19 cellular contexts compared by ENCODE assay signal in the genomic region with DNA sequence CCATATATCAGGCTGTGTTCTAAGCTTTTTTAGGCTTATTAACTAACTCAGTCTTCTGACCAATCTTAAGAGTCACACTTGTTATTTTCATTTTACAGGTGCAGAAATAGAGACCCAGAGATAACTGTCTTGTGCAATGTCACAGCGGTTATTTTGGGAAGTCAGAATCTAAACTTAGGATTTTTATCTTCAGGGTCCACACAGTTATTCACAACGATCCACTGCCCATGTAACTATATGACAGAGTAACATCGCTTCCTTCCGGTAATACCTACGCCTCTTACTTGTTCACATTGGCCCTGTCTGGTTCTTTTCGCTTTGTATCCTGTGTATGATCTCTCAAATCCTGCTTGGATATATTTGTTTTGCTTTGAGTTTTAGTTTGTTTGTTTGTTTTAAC.
"Had no signal": no experiment of that assay in that cellular context is flagged by ENCODE, and none has a peak within 500 bp of the region (broad histone marks: within the 10 kb centered on the region; RNA-seq: fewer than 3 reads in every experiment).

No MANE protein-coding gene starts in this region.

- H3K27me3 ChIP-seq: esophagus muscularis mucosa, gastroesophageal sphincter, heart left ventricle, sigmoid colon, testis, upper lobe of left lung had no signal

- H3K9me3 ChIP-seq: esophagus muscularis mucosa, gastroesophageal sphincter, heart left ventricle, sigmoid colon, testis, upper lobe of left lung had no signal

- H3K36me3 ChIP-seq: esophagus muscularis mucosa, gastroesophageal sphincter, heart left ventricle, sigmoid colon, upper lobe of left lung had no signal

- H3K4me1 ChIP-seq: esophagus muscularis mucosa, gastroesophageal sphincter, sigmoid colon, testis, upper lobe of left lung had no signal

- H3K27ac ChIP-seq: esophagus muscularis mucosa, gastroesophageal sphincter, heart left ventricle, sigmoid colon, testis, upper lobe of left lung had no signal

- DNase-seq: activated CD4-positive, alpha-beta T cell treated with anti-CD3 and anti-CD28 coated beads, Interleukin-2, amount 50 U/mL, for 1 hour; activated CD8-positive, alpha-beta memory T cell treated with anti-CD3 and anti-CD28 coated beads for 24 hours; activated CD8-positive, alpha-beta memory T cell treated with anti-CD3 and anti-CD28 coated beads, Interleukin-2, amount 50 U/mL, for 48 hours; activated effector memory CD4-positive, alpha-beta T cell treated with anti-CD3 and anti-CD28 coated beads, Interleukin-2, amount 50 U/mL, for 16 hours; activated naive CD4-positive, alpha-beta T cell treated with anti-CD3 and anti-CD28 coated beads, Interleukin-2, amount 50 U/mL, for 16 hours; activated T-cell treated with anti-CD3 and anti-CD28 coated beads, Interleukin-2, amount 50 U/mL, for 72 hours; aorta; effector CD4-positive, alpha-beta T cell; heart left ventricle; kidney glomerular epithelial cell; sigmoid colon; stimulated activated CD4-positive, alpha-beta T cell treated with anti-CD3 and anti-CD28 coated beads, Interleukin-4, amount 100 ng/mL, for 4 hours; testis; upper lobe of left lung had no signal

- ATAC-seq: activated CD4-positive, CD25-positive, alpha-beta regulatory T cell treated with anti-CD3 and anti-CD28 coated beads, Interleukin-2, amount 50 U/mL, for 24 hours; activated T-cell treated with anti-CD3 and anti-CD28 coated beads, Interleukin-2, amount 50 U/mL, for 72 hours; gastroesophageal sphincter; natural killer cell treated with Interleukin-12 subunit alpha and Interleukin-12 subunit beta and Interleukin-15 and Interleukin-18, amount 100 ng/mL, for 72 hours; stimulated activated memory B cell treated with anti-CD40 and anti-IgM and Interleukin-4, amounts not matched to agents 10 μg/mL and 1 μg/mL and 100 μg/mL, for 72 hours had no signal

- H3K4me3 ChIP-seq: esophagus muscularis mucosa, gastroesophageal sphincter, heart left ventricle, sigmoid colon, testis, upper lobe of left lung had no signal
